ENCODE assay signal across 15 cellular contexts in the genomic region with DNA sequence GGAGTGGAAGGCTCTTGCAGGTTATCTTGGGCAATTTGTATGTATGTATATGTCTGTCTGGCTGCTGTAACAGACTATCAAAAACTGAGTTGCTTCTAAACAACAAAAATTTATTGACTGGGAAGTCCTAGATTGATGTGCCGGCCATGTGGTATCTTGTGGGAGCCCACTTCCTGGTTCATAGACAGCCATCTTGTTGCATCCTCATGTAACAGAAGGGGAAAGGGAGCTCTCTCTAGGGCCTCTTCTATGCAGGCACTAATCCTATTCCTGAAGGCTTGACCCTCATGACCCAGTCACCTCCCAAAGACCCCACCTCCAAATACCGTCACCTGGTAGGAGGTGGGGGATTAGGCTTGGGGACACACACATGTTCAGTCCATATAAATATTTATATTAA. TPM values are rescaled to one million over a fixed set of nuclear protein-coding genes. Genes with fewer than 3 reads are reported as not detected.
"Had no signal": no experiment of that assay in that cellular context is flagged by ENCODE, and none has a peak within 500 bp of the region (broad histone marks: within the 10 kb centered on the region; RNA-seq: fewer than 3 reads in every experiment).

No MANE protein-coding gene starts in this region.

- H3K27me3 Mint-ChIP-seq: dendritic cell treated with granulocyte-macrophage colony-stimulating factor and Interleukin-4, amounts not matched to agents 40 ng/mL and 50 ng/mL, for 4 days had no signal

- H3K36me3 Mint-ChIP-seq: natural killer cell had no signal

- H3K9me3 Mint-ChIP-seq: dendritic cell treated with granulocyte-macrophage colony-stimulating factor and Interleukin-4, amounts not matched to agents 40 ng/mL and 50 ng/mL, for 4 days; natural killer cell had no signal

- H3K9me3 ChIP-seq: pancreas, right lobe of liver, tibial artery, uterus had no signal

- H3K27ac Mint-ChIP-seq: activated CD4-positive, alpha-beta memory T cell treated with anti-CD3 and anti-CD28 coated beads, Interleukin-2, amount 10 ng/mL, durations not matched to agents 7 days and 5 days; activated CD8-positive, alpha-beta memory T cell treated with anti-CD3 and anti-CD28 coated beads, Interleukin-2, amount 10 ng/mL, durations not matched to agents 7 days and 5 days; activated naive CD8-positive, alpha-beta T cell; dendritic cell treated with granulocyte-macrophage colony-stimulating factor and Interleukin-4, amounts not matched to agents 40 ng/mL and 50 ng/mL, for 4 days; natural killer cell had no signal

- DNase-seq: activated CD4-positive, alpha-beta memory T cell treated with anti-CD3 and anti-CD28 coated beads, Interleukin-2, amount 10 ng/mL, durations not matched to agents 7 days and 5 days; activated CD4-positive, alpha-beta T cell treated with anti-CD3 and anti-CD28 coated beads for 4 hours; activated CD8-positive, alpha-beta memory T cell treated with anti-CD3 and anti-CD28 coated beads, Interleukin-2, amount 10 ng/mL, durations not matched to agents 7 days and 5 days; effector CD8-positive, alpha-beta T cell; mesenchymal stem cell; natural killer cell; pancreas; right lobe of liver; stimulated activated CD8-positive, alpha-beta memory T cell treated with anti-CD3 and anti-CD28 coated beads, Interleukin-4, amount 100 ng/mL, for 48 hours; stimulated activated naive CD4-positive, alpha-beta T cell treated with Interleukin-2 at 50 U/mL for 16 hours; tibial artery; uterus had no signal

- H3K4me3 Mint-ChIP-seq: activated CD4-positive, alpha-beta memory T cell treated with anti-CD3 and anti-CD28 coated beads, Interleukin-2, amount 10 ng/mL, durations not matched to agents 7 days and 5 days; activated CD8-positive, alpha-beta memory T cell treated with anti-CD3 and anti-CD28 coated beads, Interleukin-2, amount 10 ng/mL, durations not matched to agents 7 days and 5 days; activated naive CD8-positive, alpha-beta T cell; dendritic cell treated with granulocyte-macrophage colony-stimulating factor and Interleukin-4, amounts not matched to agents 40 ng/mL and 50 ng/mL, for 4 days; natural killer cell had no signal

- H3K4me1 Mint-ChIP-seq: natural killer cell had no signal

- H3K27ac ChIP-seq: right lobe of liver, tibial artery, uterus had no signal

- H3K4me3 ChIP-seq: tibial artery, uterus had no signal

- H3K36me3 ChIP-seq: pancreas, right lobe of liver, tibial artery, uterus had no signal

- H3K4me1 ChIP-seq: uterus had no signal

- ATAC-seq: activated CD8-positive, alpha-beta memory T cell treated with anti-CD3 and anti-CD28 coated beads, Interleukin-2, amount 10 ng/mL, durations not matched to agents 7 days and 5 days; esophagus mucosa had no signal

- H3K27me3 ChIP-seq: pancreas, right lobe of liver, tibial artery, uterus had no signal

RNA-seq across cellular contexts. Expression of a gene that starts 9.2 kb away (rescaled TPM):
- total RNA-seq: natural killer cell had no signal
